Comparison of ENCODE assay signal across 35 cellular contexts in genomic region chr6:40322336-40322735, GRCh38.
"Had no signal": no experiment of that assay in that cellular context is flagged by ENCODE, and none has a peak within 500 bp of the region (broad histone marks: within the 10 kb centered on the region; RNA-seq: fewer than 3 reads in every experiment).

No MANE protein-coding gene starts in this region.

- H3K9me3 Mint-ChIP-seq: activated naive CD8-positive, alpha-beta T cell treated with anti-CD3 and anti-CD28 coated beads, Interleukin-2, amount 10 ng/mL, durations not matched to agents 7 days and 5 days; activated T-helper 2 cell treated with anti-CD3 and anti-CD28 coated beads, Interferon-gamma antibody, Interleukin-2, Interleukin-4, amounts not matched to agents 10 μg/mL and 5 μg/mL and 100 μg/mL, durations not matched to agents 14 hours and 24 hours and 36 hours; central memory CD8-positive, alpha-beta T cell had no signal

- H3K36me3 Mint-ChIP-seq: activated naive CD4-positive, alpha-beta T cell treated with anti-CD3 and anti-CD28 coated beads, Interleukin-2, amount 50 U/mL, for 24 hours; activated naive CD8-positive, alpha-beta T cell treated with anti-CD3 and anti-CD28 coated beads, Interleukin-2, amount 10 ng/mL, durations not matched to agents 7 days and 5 days had no signal

- ATAC-seq: activated CD4-positive, alpha-beta T cell treated with anti-CD3 and anti-CD28 coated beads for 36 hours; activated CD4-positive, CD25-positive, alpha-beta regulatory T cell treated with anti-CD3 and anti-CD28 coated beads, Interleukin-2, amount 50 U/mL, for 24 hours; activated CD8-positive, alpha-beta T cell treated with anti-CD3 and anti-CD28 coated beads, Interleukin-2, amount 10 ng/mL, durations not matched to agents 7 days and 5 days; Right ventricle myocardium inferior; SK-N-SH treated with all-trans-retinoic acid at 6 μM for 48 hours had no signal

- H3K36me3 ChIP-seq: ascending aorta, cardiac muscle cell, MG63, Peyer's patch had no signal

- H3K27ac Mint-ChIP-seq: activated CD4-positive, alpha-beta T cell treated with anti-CD3 and anti-CD28 coated beads for 36 hours; activated CD4-positive, alpha-beta T cell treated with anti-CD3 and anti-CD28 coated beads, Interleukin-2, amount 10 ng/mL, durations not matched to agents 7 days and 5 days; activated CD8-positive, alpha-beta T cell treated with anti-CD3 and anti-CD28 coated beads, Interleukin-2, amount 10 ng/mL, durations not matched to agents 7 days and 5 days; activated naive CD4-positive, alpha-beta T cell treated with anti-CD3 and anti-CD28 coated beads, Interleukin-2, amount 50 U/mL, for 24 hours; activated naive CD8-positive, alpha-beta T cell treated with anti-CD3 and anti-CD28 coated beads, Interleukin-2, amount 10 ng/mL, durations not matched to agents 7 days and 5 days; activated T-cell treated with anti-CD3 and anti-CD28 coated beads, Interleukin-2, amount 50 U/mL, for 24 hours; activated T-helper 2 cell treated with anti-CD3 and anti-CD28 coated beads, Interferon-gamma antibody, Interleukin-2, Interleukin-4, amounts not matched to agents 10 μg/mL and 5 μg/mL and 100 μg/mL, durations not matched to agents 14 hours and 24 hours and 36 hours had no signal

- H3K27ac ChIP-seq: ascending aorta, cardiac muscle cell, Peyer's patch, RWPE1 had no signal

- H3K4me1 Mint-ChIP-seq: central memory CD8-positive, alpha-beta T cell had no signal

- H3K4me3 Mint-ChIP-seq: activated CD4-positive, alpha-beta T cell treated with anti-CD3 and anti-CD28 coated beads for 36 hours; activated CD4-positive, alpha-beta T cell treated with anti-CD3 and anti-CD28 coated beads, Interleukin-2, amount 10 ng/mL, durations not matched to agents 7 days and 5 days; activated CD8-positive, alpha-beta T cell treated with anti-CD3 and anti-CD28 coated beads, Interleukin-2, amount 10 ng/mL, durations not matched to agents 7 days and 5 days; activated naive CD4-positive, alpha-beta T cell treated with anti-CD3 and anti-CD28 coated beads, Interleukin-2, amount 50 U/mL, for 24 hours; activated naive CD8-positive, alpha-beta T cell treated with anti-CD3 and anti-CD28 coated beads, Interleukin-2, amount 10 ng/mL, durations not matched to agents 7 days and 5 days; activated T-cell treated with anti-CD3 and anti-CD28 coated beads, Interleukin-2, amount 50 U/mL, for 24 hours; central memory CD8-positive, alpha-beta T cell had no signal

- DNase-seq: activated CD4-positive, alpha-beta T cell treated with anti-CD3 and anti-CD28 coated beads for 36 hours; activated CD4-positive, alpha-beta T cell treated with anti-CD3 and anti-CD28 coated beads, Interleukin-2, amount 10 ng/mL, durations not matched to agents 7 days and 5 days; activated CD4-positive, alpha-beta T cell treated with anti-CD3 and anti-CD28 coated beads, Interleukin-2, amount 50 U/mL, for 48 hours; activated CD8-positive, alpha-beta T cell treated with anti-CD3 and anti-CD28 coated beads, Interleukin-2, amount 10 ng/mL, durations not matched to agents 7 days and 5 days; activated gamma-delta T cell; activated naive CD4-positive, alpha-beta T cell treated with Interleukin-2 at 50 U/mL for 16 hours; activated naive CD8-positive, alpha-beta T cell treated with anti-CD3 and anti-CD28 coated beads, Interleukin-2, amount 10 ng/mL, durations not matched to agents 7 days and 5 days; activated T-cell treated with anti-CD3 and anti-CD28 coated beads, Interleukin-2, amount 50 U/mL, for 24 hours; amygdala; Kasumi-1; MG63; NCI-H1048; NCI-H1105 treated with DMSO at 0.1 percent for 48 hours; NCI-H1436; NCI-H1694; NCI-H1930; NCI-H2081 treated with DMSO at 0.1 percent for 48 hours; NCI-H226; NCI-H446 treated with DMSO at 0.1 percent for 48 hours; NCI-H524; NCI-H69; Peyer's patch; SIG-M5; SW 1271; T-helper 1 cell; T-helper 2 cell had no signal

- H3K4me3 ChIP-seq: ascending aorta, cardiac muscle cell, MG63, Peyer's patch had no signal

- H3K27me3 ChIP-seq: ascending aorta, cardiac muscle cell, MG63, Peyer's patch had no signal

- H3K9me3 ChIP-seq: ascending aorta, MG63, Peyer's patch had no signal

- H3K4me1 ChIP-seq: ascending aorta, Peyer's patch had no signal
